In the genomic region with DNA sequence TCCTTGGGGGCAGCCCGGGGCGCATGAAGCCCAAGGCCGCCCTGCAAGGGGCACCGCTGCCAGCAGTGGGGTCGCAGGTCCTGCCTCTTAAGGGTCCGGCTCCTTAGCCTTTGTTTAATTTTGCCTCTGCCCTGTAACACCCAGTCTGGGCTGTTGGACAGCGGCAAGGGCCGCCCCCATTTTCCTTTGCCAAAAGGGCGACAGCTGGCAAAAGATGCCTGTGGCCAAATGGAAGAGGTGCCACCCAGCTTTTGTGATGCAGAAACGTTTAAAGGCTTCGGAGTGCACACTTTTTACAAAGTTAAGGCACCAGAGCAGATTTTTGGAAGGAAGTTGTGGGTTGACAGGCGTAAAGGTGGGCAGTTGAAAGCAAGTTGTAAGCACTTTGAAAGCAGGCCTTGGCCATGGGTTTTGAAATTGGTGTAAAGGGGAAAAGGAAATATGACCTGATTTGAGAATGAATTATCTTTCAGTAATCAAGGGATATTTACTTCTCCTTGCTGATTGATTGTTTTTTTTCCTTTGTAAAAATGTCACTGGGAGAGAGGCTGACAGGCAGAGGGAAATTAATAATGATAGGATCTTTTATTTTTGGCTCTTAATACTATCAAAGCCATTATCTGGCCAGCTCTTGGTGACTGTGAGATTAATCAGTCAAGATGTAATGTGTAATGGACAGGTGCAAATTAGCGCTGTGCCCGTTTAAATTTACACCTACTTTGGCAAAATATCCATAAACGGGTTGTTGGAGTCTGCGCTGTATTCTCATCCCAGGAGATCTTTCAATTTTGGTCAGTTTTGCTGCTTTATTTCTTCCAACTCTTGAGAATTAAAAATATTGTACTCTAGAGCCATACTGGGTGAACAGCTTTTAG, we compare ENCODE assay signal across 8 cellular contexts. TPM values are rescaled to one million over a fixed set of nuclear protein-coding genes. Genes with fewer than 3 reads are reported as not detected.
A peak's percentile ranks its signal among the peaks of the same experiment; 100 is the strongest.
DNase-seq lines count a peak whose midpoint lies in the region; ATAC-seq, FAIRE-seq and TF ChIP-seq lines count a peak whose summit lies in the region.

No MANE protein-coding gene starts in this region.

- H3K79me2 ChIP-seq in KMS-11 (ENCODE audit: insufficient read depth, low read depth) = peaks cover 42% of the 10 kb centered on the region; the same call in 1 of the 2 replicates
- H3K79me2 ChIP-seq in astrocyte (ENCODE audit: insufficient read depth, low read length) = peaks cover 36% of the 10 kb centered on the region

- H3K4me3 Mint-ChIP-seq in astrocyte (ENCODE audit: unreplicated experiment) = peak overlapping the region; percentile 91

- peak overlapping the region; percentile 83 for H3K27ac Mint-ChIP-seq in astrocyte (ENCODE audit: unreplicated experiment)

- no peaks in the 10 kb centered on the region for H3K27me3 Mint-ChIP-seq in astrocyte (ENCODE audit: low read depth, unreplicated experiment)

- H3K27ac ChIP-seq in KMS-11 (peak overlapping the region; percentile 87), SJCRH30 (peak overlapping the region; percentile 99), astrocyte (ENCODE audit: low read depth, low read length) (peak overlapping the region; percentile 84), iPS DF 6.9 (ENCODE audit: low read length) (no peak overlapping the region)

- H3K4me2 ChIP-seq in KMS-11 = peak overlapping the region; percentile 72
- peak overlapping the region; percentile 83 for H3K4me2 ChIP-seq in astrocyte (ENCODE audit: low read length)

- no peak for FAIRE-seq in astrocyte (lab: Jason Lieb, UNC)

- H2AFZ ChIP-seq in KMS-11 (ENCODE audit: low read depth) (peak overlapping the region; percentile 89), astrocyte (ENCODE audit: low read depth, low read length) (peak overlapping the region; percentile 99)

- H3K4me1 ChIP-seq in KMS-11 (ENCODE audit: low read depth, poor library complexity, severe bottlenecking) (peaks cover 32% of the 10 kb centered on the region), SJCRH30 (peaks cover 29% of the 10 kb centered on the region), astrocyte (ENCODE audit: insufficient read depth, low read length) (peaks cover 14% of the 10 kb centered on the region), iPS DF 6.9 (ENCODE audit: control insufficient read depth, insufficient read depth, low read length) (peaks cover 3% of the 10 kb centered on the region)

- peaks cover 19% of the 10 kb centered on the region for H3K4me1 Mint-ChIP-seq in astrocyte (ENCODE audit: low read depth, unreplicated experiment)

- H3K27me3 ChIP-seq in KMS-11 (ENCODE audit: insufficient read depth, low read depth) (no peaks in the 10 kb centered on the region), SJCRH30 (no peaks in the 10 kb centered on the region), astrocyte (ENCODE audit: insufficient read depth, low read length) (no peaks in the 10 kb centered on the region), iPS DF 6.9 (ENCODE audit: control insufficient read depth, insufficient read depth, low read length) (no peaks in the 10 kb centered on the region)

- H3K9me3 Mint-ChIP-seq in astrocyte (ENCODE audit: unreplicated experiment) = no peaks in the 10 kb centered on the region

- ATAC-seq in GM21717 (IDR thresholded peaks at IDR 0.05; ENCODE audit: unreplicated experiment) = peak; percentile 25
- ATAC-seq in esophagus mucosa = no peak

- H4K20me1 ChIP-seq in KMS-11 (ENCODE audit: insufficient read depth) (no peaks in the 10 kb centered on the region), astrocyte (ENCODE audit: insufficient read depth, low read length) (peaks cover 12% of the 10 kb centered on the region)

- H3K36me3 ChIP-seq in KMS-11 (ENCODE audit: insufficient read depth) = no peaks in the 10 kb centered on the region
- H3K36me3 ChIP-seq in SJCRH30 = no peaks in the 10 kb centered on the region
- no peaks in the 10 kb centered on the region for H3K36me3 ChIP-seq in astrocyte (ENCODE audit: insufficient read depth, low read length)
- no peaks in the 10 kb centered on the region for H3K36me3 ChIP-seq in iPS DF 6.9 (ENCODE audit: control insufficient read depth, insufficient read depth, low read length)

- no peaks in the 10 kb centered on the region for H3K36me3 Mint-ChIP-seq in astrocyte (ENCODE audit: low read depth, unreplicated experiment)

- DNase-seq in DMS79 treated with DMSO at 0.1 percent for 48 hours (lab: John Stamatoyannopoulos, UW) (peak; percentile 57), SJCRH30 (peak; percentile 91 to 93), astrocyte (ENCODE audit: low read depth) (peak; percentile 4), iPS DF 6.9 (ENCODE audit: low read depth, low spot score) (no peak), retina (peak; percentile 92)

- H3K9me3 ChIP-seq in SJCRH30 (replicated peaks) = no peaks in the 10 kb centered on the region
- H3K9me3 ChIP-seq in astrocyte (ENCODE audit: insufficient read depth, low read depth, low read length) = no peaks in the 10 kb centered on the region
- H3K9me3 ChIP-seq in iPS DF 6.9 (ENCODE audit: control insufficient read depth, insufficient read depth, low read length) = no peaks in the 10 kb centered on the region

- peak overlapping the region; percentile 94 for H3K9ac ChIP-seq in KMS-11
- H3K9ac ChIP-seq in astrocyte (ENCODE audit: low read length) = peak overlapping the region; percentile 92

- no CpG with 5 or more reads among the region's 16 CpGs for WGBS in iPS DF 6.9 (ENCODE audit: insufficient coverage, insufficient read length)

- TF ChIP-seq CTCF in KMS-11 (conservative IDR thresholded peaks at IDR 0.05; ENCODE audit: low read depth, low read length) = no peak
- no peak for TF ChIP-seq CTCF in astrocyte (IDR thresholded peaks at IDR 0.05; ENCODE audit: insufficient read depth, low read depth, low read length)

- H3K4me3 ChIP-seq in KMS-11 (IDR thresholded peaks at IDR 0.05; ENCODE audit: insufficient read depth, low read depth, low read length) (no peak overlapping the region), SJCRH30 (peak overlapping the region; percentile 93), astrocyte (ENCODE audit: insufficient read depth, low read depth, low read length) (peak overlapping the region; percentile 79), iPS DF 6.9 (ENCODE audit: low read length) (peak overlapping the region; percentile 80; the same call in 1 of the 2 replicates)

RNA-seq across cellular contexts. Expression of a gene that starts 1.2 kb away (rescaled TPM):
- 42.3 and 47.3 TPM in 2 replicates for total RNA-seq in SJCRH30 (2014; rRNA removed; shearing (Covaris generic))
- total RNA-seq in astrocyte (9.9 and 13.0 TPM in 2 replicates), esophagus mucosa (6.8 TPM)
